ENCODE assay signal across 8 cellular contexts in the genomic region with DNA sequence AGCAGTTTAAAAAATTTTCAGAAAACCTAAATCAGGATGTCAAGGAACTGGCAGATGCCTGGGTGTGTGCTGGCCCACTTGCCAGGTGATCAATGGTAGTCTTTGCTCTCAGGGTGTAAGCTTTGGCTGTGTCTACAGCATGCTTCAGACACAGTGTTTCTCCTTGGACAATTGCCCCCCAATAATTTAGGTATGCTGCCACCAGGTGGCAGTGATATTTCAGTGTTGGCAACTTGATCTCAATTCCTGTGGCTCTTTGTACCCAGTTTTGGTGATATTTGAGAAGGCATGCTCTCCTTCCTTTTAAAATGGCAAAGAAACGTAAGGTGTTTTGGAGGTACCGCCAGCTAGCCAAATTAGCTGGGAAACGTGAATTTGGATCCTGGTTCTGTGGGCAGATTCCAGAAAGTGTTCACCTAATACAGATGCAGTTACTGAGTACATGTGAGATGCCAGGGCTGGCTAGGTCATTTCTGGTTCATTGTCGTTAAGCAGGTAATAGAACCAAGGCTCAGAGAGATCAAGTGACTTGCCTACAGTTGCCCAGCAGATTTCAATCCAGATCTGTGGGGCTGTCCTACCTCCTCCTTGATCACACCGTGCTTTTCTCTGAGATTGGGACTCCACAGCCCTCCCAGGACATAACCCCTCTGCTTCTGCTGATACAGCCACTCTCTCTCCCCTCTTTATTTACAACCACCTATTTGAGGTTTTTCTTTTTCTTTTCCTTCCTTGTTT.
DNase-seq lines count a peak whose midpoint lies in the region; ATAC-seq, FAIRE-seq and TF ChIP-seq lines count a peak whose summit lies in the region.

No MANE protein-coding gene starts in this region.

- H3K4me3 Mint-ChIP-seq in activated naive CD8-positive, alpha-beta T cell treated with anti-CD3 and anti-CD28 coated beads, Interleukin-2, amount 10 ng/mL, durations not matched to agents 7 days and 5 days: no peak overlapping the region
- no peak overlapping the region for H3K4me3 Mint-ChIP-seq in immature natural killer cell

- in situ Hi-C loops in SK-MEL-5 (cut with HindIII; ENCODE audit: low pct_unique_long_range_greater_than_20kb, low sequenced_read_pairs): no loop called here

- TF ChIP-seq POLR2A in H54 (IDR thresholded peaks at IDR 0.05; ENCODE audit: low read depth, low read length): no peak

- peaks cover 9% of the 10 kb centered on the region for H3K4me1 Mint-ChIP-seq in activated naive CD8-positive, alpha-beta T cell treated with anti-CD3 and anti-CD28 coated beads, Interleukin-2, amount 10 ng/mL, durations not matched to agents 7 days and 5 days
- peaks cover 13 to 25% of the 10 kb centered on the region in 2 donors for H3K4me1 Mint-ChIP-seq in immature natural killer cell

- peaks cover 5% of the 10 kb centered on the region for H3K36me3 Mint-ChIP-seq in activated naive CD8-positive, alpha-beta T cell treated with anti-CD3 and anti-CD28 coated beads, Interleukin-2, amount 10 ng/mL, durations not matched to agents 7 days and 5 days
- peaks cover 0 to 8% (median 0%) of the 10 kb centered on the region in 3 donors for H3K36me3 Mint-ChIP-seq in immature natural killer cell

- no peaks in the 10 kb centered on the region for H3K27me3 Mint-ChIP-seq in activated naive CD8-positive, alpha-beta T cell treated with anti-CD3 and anti-CD28 coated beads, Interleukin-2, amount 10 ng/mL, durations not matched to agents 7 days and 5 days
- no peaks in the 10 kb centered on the region for H3K27me3 Mint-ChIP-seq in immature natural killer cell (ENCODE audit: low read depth in 3 of 3)

- H3K27ac Mint-ChIP-seq in activated naive CD8-positive, alpha-beta T cell treated with anti-CD3 and anti-CD28 coated beads, Interleukin-2, amount 10 ng/mL, durations not matched to agents 7 days and 5 days: no peak overlapping the region
- H3K27ac Mint-ChIP-seq in immature natural killer cell: peak overlapping the region in 5 of 6 donors; percentile 42 to 86 (median 74)

- H3K9me3 Mint-ChIP-seq in activated naive CD8-positive, alpha-beta T cell treated with anti-CD3 and anti-CD28 coated beads, Interleukin-2, amount 10 ng/mL, durations not matched to agents 7 days and 5 days: no peaks in the 10 kb centered on the region
- no peaks in the 10 kb centered on the region for H3K9me3 Mint-ChIP-seq in immature natural killer cell

- no peak for FAIRE-seq in H54 (lab: Jason Lieb, UNC)

- DNase-seq in DMS 273 treated with DMSO at 0.1 percent for 48 hours (lab: John Stamatoyannopoulos, UW): peak; percentile 26
- DNase-seq in HUDEP-2 (lab: John Stamatoyannopoulos, UW; ENCODE audit: unreplicated experiment in 76 of 76): peak in 61 of 76 experiments; percentile 5 to 76 (median 44)
- DNase-seq in SK-MEL-5 (ENCODE audit: low read depth, low spot score): peak; percentile 53
- no peak for DNase-seq in activated naive CD8-positive, alpha-beta T cell treated with anti-CD3 and anti-CD28 coated beads, Interleukin-2, amount 10 ng/mL, durations not matched to agents 7 days and 5 days
- DNase-seq in immature natural killer cell: peak; percentile 39 to 56 (median 52)
- peak; percentile 39 to 40 for DNase-seq in stimulated activated CD4-positive, alpha-beta T cell treated with anti-CD3 and anti-CD28 coated beads, Interleukin-4, amount 100 ng/mL, for 48 hours (ENCODE audit: low read depth in 2 of 2)
- DNase-seq in H54 (ENCODE audit: insufficient read length, low spot score): no peak

- POLR2A ChIA-PET in activated naive CD8-positive, alpha-beta T cell treated with anti-CD3 and anti-CD28 coated beads, Interleukin-2, amount 10 ng/mL, durations not matched to agents 7 days and 5 days (lab: Charles Lee): interaction anchor here (1.3 kb wide), 1 partner anchor 8 kb away, joined by 4 read pairs; no protein-coding TSS in a partner anchor

- peak; percentile 40 for ATAC-seq in activated naive CD8-positive, alpha-beta T cell treated with anti-CD3 and anti-CD28 coated beads, Interleukin-2, amount 10 ng/mL, durations not matched to agents 7 days and 5 days (ENCODE audit: low read depth)
- no peak for ATAC-seq in HG02870 (IDR thresholded peaks at IDR 0.05; ENCODE audit: unreplicated experiment)

Comparison
In these comparisons a context has a peak if more than half of its experiments do, and no peak if none do; other contexts are left out.
1. DNase-seq: peak in DMS 273 treated with DMSO at 0.1 percent for 48 hours (single experiment), HUDEP-2 (61 of 76), SK-MEL-5 (single experiment), immature natural killer cell (3 of 3) and stimulated activated CD4-positive, alpha-beta T cell treated with anti-CD3 and anti-CD28 coated beads, Interleukin-4, amount 100 ng/mL, for 48 hours (2 of 2); none in activated naive CD8-positive, alpha-beta T cell treated with anti-CD3 and anti-CD28 coated beads, Interleukin-2, amount 10 ng/mL, durations not matched to agents 7 days and 5 days (single experiment) and H54 (single experiment).